Comparison of ENCODE assay signal across 1 cellular context in the genomic region with DNA sequence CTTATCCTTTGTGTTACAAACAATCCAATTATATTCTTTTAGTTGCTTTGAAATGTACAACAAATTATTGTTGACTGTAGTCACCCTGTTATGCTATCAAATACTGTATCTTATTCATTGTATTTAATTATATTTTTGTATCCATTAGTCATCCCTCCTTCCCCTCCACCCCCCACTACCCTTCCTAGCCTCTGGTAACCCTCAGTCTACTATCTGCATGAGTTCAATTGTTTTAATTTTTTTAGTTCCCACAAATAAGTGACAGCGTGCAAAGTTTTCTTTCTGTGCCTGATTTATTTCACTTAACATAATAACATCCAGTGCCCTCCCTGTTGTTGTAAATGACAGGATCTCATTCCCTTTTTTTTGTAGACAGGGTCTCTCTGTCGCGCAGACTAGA.
TF ChIP-seq lines count a peak whose summit lies in the region.

No MANE protein-coding gene starts in this region.

TF ChIP-seq in HepG2, 621 proteins besides CTCF, POLR2A, EP300 and RAD21:
- TF ChIP-seq RBFOX2 (IDR thresholded peaks at IDR 0.05; ENCODE audit: low read depth, low read length) (0 out of 2 replicates have a peak, but pooled peaks have one; percentile 12), SOX5 (CRISPR knock-in tag; IDR thresholded peaks at IDR 0.05; ENCODE audit: borderline replicate concordance) (no peak), HNRNPK (IDR thresholded peaks at IDR 0.05; ENCODE audit: low read depth, low read length, poor library complexity, severe bottlenecking) (peak; percentile 83)
